Comparison of ENCODE assay signal across 1 cellular context in genomic region chr11:18016789-18017188, GRCh38.
TF ChIP-seq lines count a peak whose summit lies in the region.

No MANE protein-coding gene starts in this region.

TF ChIP-seq in K562, 482 proteins besides CTCF, POLR2A, EP300 and RAD21 (continues in another document):
- TF ChIP-seq ARID1B (IDR thresholded peaks at IDR 0.05) (peak; percentile 58), HDAC1 (IDR thresholded peaks at IDR 0.05) (0 out of 4 replicates have a peak, but pooled peaks of 1 of the 2 experiments have one; percentile 35), ZNF561 (CRISPR knock-in tag; conservative IDR thresholded peaks at IDR 0.05) (no peak), SRSF1 (IDR thresholded peaks at IDR 0.05; ENCODE audit: low read depth, low read length) (no peak), FOXK2 (conservative IDR thresholded peaks at IDR 0.05 in 1 of 2, IDR thresholded peaks at IDR 0.05 in 1 of 2; ENCODE audit: low read depth in 2 of 2) (0 out of 4 replicates have a peak, but pooled peaks of 1 of the 2 experiments have one; percentile 45), NCOA2 (IDR thresholded peaks at IDR 0.05; ENCODE audit: partially characterized antibody in 2 of 2) (no peak), NCOA1 (IDR thresholded peaks at IDR 0.05; ENCODE audit: low read depth) (no peak), CBFA2T3 (IDR thresholded peaks at IDR 0.05) (peak; percentile 81), LEF1 (IDR thresholded peaks at IDR 0.05) (no peak), SLC30A9 (CRISPR knock-in tag; IDR thresholded peaks at IDR 0.05) (no peak), MYC (IDR thresholded peaks at IDR 0.05; ENCODE audit: low read depth, low read length) (peak; percentile 55; the same call in 1 of the 2 replicates), MYC (CRISPR knock-in tag; IDR thresholded peaks at IDR 0.05; ENCODE audit: borderline replicate concordance, low read depth) (no peak), ATF3 (IDR thresholded peaks at IDR 0.05) (no peak), ATF3 (CRISPR knock-in tag; conservative IDR thresholded peaks at IDR 0.05) (no peak), L3MBTL2 (IDR thresholded peaks at IDR 0.05) (0 out of 2 replicates have a peak, but pooled peaks have one; percentile 26), SIN3B (IDR thresholded peaks at IDR 0.05; ENCODE audit: low read depth) (no peak), NCOR1 (IDR thresholded peaks at IDR 0.05) (peak; percentile 37; the same call in 1 of the 2 replicates), ZNF707 (CRISPR knock-in tag; conservative IDR thresholded peaks at IDR 0.05) (no peak), NFIC (IDR thresholded peaks at IDR 0.05) (peak; percentile 86), MLX (CRISPR knock-in tag; conservative IDR thresholded peaks at IDR 0.05) (no peak), PTRF (tag; IDR thresholded peaks at IDR 0.05) (no peak), CBFA2T2 (conservative IDR thresholded peaks at IDR 0.05) (peak; percentile 62), PHF21A (IDR thresholded peaks at IDR 0.05; ENCODE audit: borderline replicate concordance, low read depth) (peak; percentile 42; the same call in 1 of the 2 replicates), SMAD1 (IDR thresholded peaks at IDR 0.05; ENCODE audit: low read depth, low read length, partially characterized antibody) (no peak), ETS2 (tag; IDR thresholded peaks at IDR 0.05; ENCODE audit: borderline replicate concordance, poor library complexity, severe bottlenecking) (no peak), MEIS2 (IDR thresholded peaks at IDR 0.05; ENCODE audit: partially characterized antibody) (peak; percentile 43), ZBTB8A (IDR thresholded peaks at IDR 0.05; ENCODE audit: partially characterized antibody) (no peak), BHLHE40 (IDR thresholded peaks at IDR 0.05; ENCODE audit: low read length) (peak; percentile 72), SIN3A (IDR thresholded peaks at IDR 0.05; ENCODE audit: borderline replicate concordance in 2 of 2, control insufficient read depth in 1 of 2, low read depth in 2 of 2, low read length in 2 of 2) (no peak), HNRNPLL (IDR thresholded peaks at IDR 0.05; ENCODE audit: low read depth, low read length, poor library complexity, severe bottlenecking) (no peak), GATA2 (CRISPR knock-in tag; IDR thresholded peaks at IDR 0.05) (peak; percentile 46; the same call in 1 of the 2 replicates), RB1 (IDR thresholded peaks at IDR 0.05; ENCODE audit: low read depth) (no peak), TAL1 (IDR thresholded peaks at IDR 0.05) (peak; percentile 46; the same call in 1 of the 2 replicates), TCF3 (CRISPR knock-in tag; IDR thresholded peaks at IDR 0.05) (peak; percentile 48), LCOR (CRISPR knock-in tag; IDR thresholded peaks at IDR 0.05) (no peak), SAFB2 (IDR thresholded peaks at IDR 0.05; ENCODE audit: borderline replicate concordance, low read depth, low read length, severe bottlenecking) (no peak), GATAD2A (IDR thresholded peaks at IDR 0.05) (no peak), MNT (conservative IDR thresholded peaks at IDR 0.05) (peak; percentile 23 to 65; a peak in 2 of 4 replicates), DPF2 (IDR thresholded peaks at IDR 0.05) (peak; percentile 28; the same call in 1 of the 2 replicates), RCOR1 (IDR thresholded peaks at IDR 0.05; ENCODE audit: borderline replicate concordance in 1 of 2, low read depth in 2 of 2, low read length in 2 of 2) (peak in 1 of 2 experiments; percentile 79; a peak in 2 of 4 replicates), KDM1A (IDR thresholded peaks at IDR 0.05) (peak; percentile 76 to 78), TEAD4 (IDR thresholded peaks at IDR 0.05; ENCODE audit: low read length) (0 out of 2 replicates have a peak, but pooled peaks have one; percentile 39), TEAD4 (CRISPR knock-in tag; IDR thresholded peaks at IDR 0.05; ENCODE audit: borderline replicate concordance) (no peak), CBX3 (IDR thresholded peaks at IDR 0.05; ENCODE audit: borderline replicate concordance in 1 of 2, low read length in 2 of 2) (no peak), BRF2 (IDR thresholded peaks at IDR 0.05; ENCODE audit: borderline replicate concordance, insufficient read depth, insufficient read length) (no peak), NR4A1 (CRISPR knock-in tag; IDR thresholded peaks at IDR 0.05) (no peak), NR4A1 (tag; IDR thresholded peaks at IDR 0.05) (no peak)
- TF ChIP-seq, protein P1, sequence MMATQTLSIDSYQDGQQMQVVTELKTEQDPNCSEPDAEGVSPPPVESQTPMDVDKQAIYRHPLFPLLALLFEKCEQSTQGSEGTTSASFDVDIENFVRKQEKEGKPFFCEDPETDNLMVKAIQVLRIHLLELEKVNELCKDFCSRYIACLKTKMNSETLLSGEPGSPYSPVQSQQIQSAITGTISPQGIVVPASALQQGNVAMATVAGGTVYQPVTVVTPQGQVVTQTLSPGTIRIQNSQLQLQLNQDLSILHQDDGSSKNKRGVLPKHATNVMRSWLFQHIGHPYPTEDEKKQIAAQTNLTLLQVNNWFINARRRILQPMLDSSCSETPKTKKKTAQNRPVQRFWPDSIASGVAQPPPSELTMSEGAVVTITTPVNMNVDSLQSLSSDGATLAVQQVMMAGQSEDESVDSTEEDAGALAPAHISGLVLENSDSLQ (IDR thresholded peaks at IDR 0.05), result peak; percentile 59; the same call in 1 of the 2 replicates
- TF ChIP-seq, protein P2, sequence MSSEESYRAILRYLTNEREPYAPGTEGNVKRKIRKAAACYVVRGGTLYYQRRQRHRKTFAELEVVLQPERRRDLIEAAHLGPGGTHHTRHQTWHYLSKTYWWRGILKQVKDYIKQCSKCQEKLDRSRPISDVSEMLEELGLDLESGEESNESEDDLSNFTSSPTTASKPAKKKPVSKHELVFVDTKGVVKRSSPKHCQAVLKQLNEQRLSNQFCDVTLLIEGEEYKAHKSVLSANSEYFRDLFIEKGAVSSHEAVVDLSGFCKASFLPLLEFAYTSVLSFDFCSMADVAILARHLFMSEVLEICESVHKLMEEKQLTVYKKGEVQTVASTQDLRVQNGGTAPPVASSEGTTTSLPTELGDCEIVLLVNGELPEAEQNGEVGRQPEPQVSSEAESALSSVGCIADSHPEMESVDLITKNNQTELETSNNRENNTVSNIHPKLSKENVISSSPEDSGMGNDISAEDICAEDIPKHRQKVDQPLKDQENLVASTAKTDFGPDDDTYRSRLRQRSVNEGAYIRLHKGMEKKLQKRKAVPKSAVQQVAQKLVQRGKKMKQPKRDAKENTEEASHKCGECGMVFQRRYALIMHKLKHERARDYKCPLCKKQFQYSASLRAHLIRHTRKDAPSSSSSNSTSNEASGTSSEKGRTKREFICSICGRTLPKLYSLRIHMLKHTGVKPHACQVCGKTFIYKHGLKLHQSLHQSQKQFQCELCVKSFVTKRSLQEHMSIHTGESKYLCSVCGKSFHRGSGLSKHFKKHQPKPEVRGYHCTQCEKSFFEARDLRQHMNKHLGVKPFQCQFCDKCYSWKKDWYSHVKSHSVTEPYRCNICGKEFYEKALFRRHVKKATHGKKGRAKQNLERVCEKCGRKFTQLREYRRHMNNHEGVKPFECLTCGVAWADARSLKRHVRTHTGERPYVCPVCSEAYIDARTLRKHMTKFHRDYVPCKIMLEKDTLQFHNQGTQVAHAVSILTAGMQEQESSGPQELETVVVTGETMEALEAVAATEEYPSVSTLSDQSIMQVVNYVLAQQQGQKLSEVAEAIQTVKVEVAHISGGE (CRISPR knock-in tag; IDR thresholded peaks at IDR 0.05), result no peak
- TF ChIP-seq, protein P3, sequence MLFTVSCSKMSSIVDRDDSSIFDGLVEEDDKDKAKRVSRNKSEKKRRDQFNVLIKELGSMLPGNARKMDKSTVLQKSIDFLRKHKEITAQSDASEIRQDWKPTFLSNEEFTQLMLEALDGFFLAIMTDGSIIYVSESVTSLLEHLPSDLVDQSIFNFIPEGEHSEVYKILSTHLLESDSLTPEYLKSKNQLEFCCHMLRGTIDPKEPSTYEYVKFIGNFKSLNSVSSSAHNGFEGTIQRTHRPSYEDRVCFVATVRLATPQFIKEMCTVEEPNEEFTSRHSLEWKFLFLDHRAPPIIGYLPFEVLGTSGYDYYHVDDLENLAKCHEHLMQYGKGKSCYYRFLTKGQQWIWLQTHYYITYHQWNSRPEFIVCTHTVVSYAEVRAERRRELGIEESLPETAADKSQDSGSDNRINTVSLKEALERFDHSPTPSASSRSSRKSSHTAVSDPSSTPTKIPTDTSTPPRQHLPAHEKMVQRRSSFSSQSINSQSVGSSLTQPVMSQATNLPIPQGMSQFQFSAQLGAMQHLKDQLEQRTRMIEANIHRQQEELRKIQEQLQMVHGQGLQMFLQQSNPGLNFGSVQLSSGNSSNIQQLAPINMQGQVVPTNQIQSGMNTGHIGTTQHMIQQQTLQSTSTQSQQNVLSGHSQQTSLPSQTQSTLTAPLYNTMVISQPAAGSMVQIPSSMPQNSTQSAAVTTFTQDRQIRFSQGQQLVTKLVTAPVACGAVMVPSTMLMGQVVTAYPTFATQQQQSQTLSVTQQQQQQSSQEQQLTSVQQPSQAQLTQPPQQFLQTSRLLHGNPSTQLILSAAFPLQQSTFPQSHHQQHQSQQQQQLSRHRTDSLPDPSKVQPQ (CRISPR knock-in tag; IDR thresholded peaks at IDR 0.05; ENCODE audit: borderline replicate concordance), result no peak
- TF ChIP-seq, protein P4, sequence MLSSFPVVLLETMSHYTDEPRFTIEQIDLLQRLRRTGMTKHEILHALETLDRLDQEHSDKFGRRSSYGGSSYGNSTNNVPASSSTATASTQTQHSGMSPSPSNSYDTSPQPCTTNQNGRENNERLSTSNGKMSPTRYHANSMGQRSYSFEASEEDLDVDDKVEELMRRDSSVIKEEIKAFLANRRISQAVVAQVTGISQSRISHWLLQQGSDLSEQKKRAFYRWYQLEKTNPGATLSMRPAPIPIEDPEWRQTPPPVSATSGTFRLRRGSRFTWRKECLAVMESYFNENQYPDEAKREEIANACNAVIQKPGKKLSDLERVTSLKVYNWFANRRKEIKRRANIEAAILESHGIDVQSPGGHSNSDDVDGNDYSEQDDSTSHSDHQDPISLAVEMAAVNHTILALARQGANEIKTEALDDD (IDR thresholded peaks at IDR 0.05), result no peak
- TF ChIP-seq, protein P5, sequence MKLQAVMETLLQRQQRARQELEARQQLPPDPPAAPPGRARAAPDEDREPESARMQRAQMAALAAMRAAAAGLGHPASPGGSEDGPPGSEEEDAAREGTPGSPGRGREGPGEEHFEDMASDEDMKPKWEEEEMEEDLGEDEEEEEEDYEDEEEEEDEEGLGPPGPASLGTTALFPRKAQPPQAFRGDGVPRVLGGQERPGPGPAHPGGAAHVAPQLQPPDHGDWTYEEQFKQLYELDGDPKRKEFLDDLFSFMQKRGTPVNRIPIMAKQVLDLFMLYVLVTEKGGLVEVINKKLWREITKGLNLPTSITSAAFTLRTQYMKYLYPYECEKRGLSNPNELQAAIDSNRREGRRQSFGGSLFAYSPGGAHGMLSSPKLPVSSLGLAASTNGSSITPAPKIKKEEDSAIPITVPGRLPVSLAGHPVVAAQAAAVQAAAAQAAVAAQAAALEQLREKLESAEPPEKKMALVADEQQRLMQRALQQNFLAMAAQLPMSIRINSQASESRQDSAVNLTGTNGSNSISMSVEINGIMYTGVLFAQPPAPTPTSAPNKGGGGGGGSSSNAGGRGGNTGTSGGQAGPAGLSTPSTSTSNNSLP (IDR thresholded peaks at IDR 0.05; ENCODE audit: borderline replicate concordance, low read depth, low read length), result no peak
